In the genomic region with DNA sequence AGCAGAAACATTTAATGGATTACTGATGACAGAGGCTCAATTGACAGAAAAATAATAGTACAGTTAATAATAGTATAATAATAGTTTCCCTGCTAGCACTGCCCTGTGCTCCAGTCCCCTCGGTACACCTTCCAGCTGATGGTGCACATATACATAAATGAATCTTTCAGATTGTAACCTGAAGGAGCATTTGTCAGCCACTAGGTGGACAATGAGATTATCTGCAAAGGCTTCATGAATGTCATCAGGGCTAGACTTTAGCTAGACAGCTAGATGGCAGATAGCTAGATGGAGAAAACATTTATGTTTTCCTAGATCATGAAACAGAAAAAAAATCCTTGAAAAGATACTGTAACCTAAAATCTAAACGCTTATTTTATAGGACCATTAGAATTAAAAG, we compare ENCODE assay signal across 8 cellular contexts.
DNase-seq lines count a peak whose midpoint lies in the region; ATAC-seq and TF ChIP-seq lines count a peak whose summit lies in the region.

No MANE protein-coding gene starts in this region.

- H3K27ac ChIP-seq in heart right ventricle = no peak overlapping the region
- H3K27ac ChIP-seq in PC-9 = no peak overlapping the region
- H3K27ac ChIP-seq in lower lobe of right lung = no peak overlapping the region

- H3K4me3 ChIP-seq in heart right ventricle (no peak overlapping the region), PC-9 (no peak overlapping the region), lower lobe of right lung (no peak overlapping the region)

- ATAC-seq in heart right ventricle = no peak
- no peak for ATAC-seq in left cardiac atrium
- peak; percentile 96 for ATAC-seq in HG02884 (IDR thresholded peaks at IDR 0.05; ENCODE audit: unreplicated experiment)
- ATAC-seq in lower lobe of right lung = no peak
- no peak for ATAC-seq in sciatic nerve

- H3K9me3 ChIP-seq in heart right ventricle = peaks cover 0 to 4% (median 0%) of the 10 kb centered on the region in 11 donors
- H3K9me3 ChIP-seq in PC-9 (ENCODE audit: insufficient read depth, low read depth) = no peaks in the 10 kb centered on the region
- no peaks in the 10 kb centered on the region for H3K9me3 ChIP-seq in lower lobe of right lung

- CTCF ChIA-PET in PC-9 (lab: Charles Lee) = interaction anchor here (0.6 kb wide), 1 partner anchor 1649 kb away, joined by 4 read pairs; no protein-coding TSS in a partner anchor

- intact Hi-C loops in heart right ventricle (cut with DNase I) (no loop called here), left cardiac atrium (cut with DNase I) (no loop called here), PC-9 (cut with micrococcal nuclease; ENCODE audit: unreplicated experiment) (no loop called here), lower lobe of right lung (cut with DNase I) (no loop called here), sciatic nerve (cut with DNase I) (no loop called here)

- no peak for DNase-seq in heart right ventricle
- DNase-seq in left cardiac atrium = no peak
- no peak for DNase-seq in PC-9
- no peak for DNase-seq in lower lobe of right lung
- DNase-seq in foreskin melanocyte = no peak
- DNase-seq in SK-N-DZ (ENCODE audit: low spot score) = no peak
- DNase-seq in sciatic nerve (ENCODE audit: low spot score) = no peak

- H3K27me3 ChIP-seq in heart right ventricle = no peaks in the 10 kb centered on the region
- no peaks in the 10 kb centered on the region for H3K27me3 ChIP-seq in PC-9 (ENCODE audit: insufficient read depth, low read depth)
- H3K27me3 ChIP-seq in lower lobe of right lung (ENCODE audit: low read depth) = no peaks in the 10 kb centered on the region

- H3K36me3 ChIP-seq in heart right ventricle = no peaks in the 10 kb centered on the region
- H3K36me3 ChIP-seq in PC-9 (ENCODE audit: low read depth) = no peaks in the 10 kb centered on the region
- H3K36me3 ChIP-seq in lower lobe of right lung = no peaks in the 10 kb centered on the region

- no peak overlapping the region for H2AFZ ChIP-seq in PC-9

- no TSS peak for BruUV-seq in PC-9 (replicated peaks; lab: Mats Ljungman, UMichigan)

- H3K79me2 ChIP-seq in PC-9 (ENCODE audit: low read depth) = no peaks in the 10 kb centered on the region

- H3F3A ChIP-seq in PC-9 (ENCODE audit: insufficient read depth, low read depth) = no peaks in the 10 kb centered on the region

- H3K4me2 ChIP-seq in PC-9 = no peak overlapping the region

- no peaks in the 10 kb centered on the region for H4K20me1 ChIP-seq in PC-9 (ENCODE audit: insufficient read depth)

- 83 to 89% methylated on average over 2 of the region's 2 CpGs for WGBS in heart right ventricle, 2 donors

- H3K9me2 ChIP-seq in PC-9 (ENCODE audit: insufficient read depth) = no peaks in the 10 kb centered on the region

- TF ChIP-seq CTCF in heart right ventricle (IDR thresholded peaks at IDR 0.05) = peak in 5 of 9 donors; percentile 16 to 29 (median 19)
- TF ChIP-seq CTCF in PC-9 (conservative IDR thresholded peaks at IDR 0.05) = peak; percentile 64
- peak; percentile 13 for TF ChIP-seq CTCF in lower lobe of right lung (IDR thresholded peaks at IDR 0.05)

- H3K4me1 ChIP-seq in heart right ventricle (no peaks in the 10 kb centered on the region), PC-9 (replicated peaks; ENCODE audit: insufficient read depth) (no peaks in the 10 kb centered on the region), lower lobe of right lung (no peaks in the 10 kb centered on the region)

- POLR2A ChIA-PET in PC-9 (lab: Charles Lee; ENCODE audit: unreplicated experiment) = no interaction called here

Comparison
In these comparisons a context has a peak if more than half of its experiments do, and no peak if none do; other contexts are left out.
1. CTCF ChIP-seq: peak in every context shown above with its lines; median percentile 64 in PC-9; 19 in heart right ventricle; 13 in lower lobe of right lung.